ENCODE assay signal across 13 cellular contexts in the genomic region with DNA sequence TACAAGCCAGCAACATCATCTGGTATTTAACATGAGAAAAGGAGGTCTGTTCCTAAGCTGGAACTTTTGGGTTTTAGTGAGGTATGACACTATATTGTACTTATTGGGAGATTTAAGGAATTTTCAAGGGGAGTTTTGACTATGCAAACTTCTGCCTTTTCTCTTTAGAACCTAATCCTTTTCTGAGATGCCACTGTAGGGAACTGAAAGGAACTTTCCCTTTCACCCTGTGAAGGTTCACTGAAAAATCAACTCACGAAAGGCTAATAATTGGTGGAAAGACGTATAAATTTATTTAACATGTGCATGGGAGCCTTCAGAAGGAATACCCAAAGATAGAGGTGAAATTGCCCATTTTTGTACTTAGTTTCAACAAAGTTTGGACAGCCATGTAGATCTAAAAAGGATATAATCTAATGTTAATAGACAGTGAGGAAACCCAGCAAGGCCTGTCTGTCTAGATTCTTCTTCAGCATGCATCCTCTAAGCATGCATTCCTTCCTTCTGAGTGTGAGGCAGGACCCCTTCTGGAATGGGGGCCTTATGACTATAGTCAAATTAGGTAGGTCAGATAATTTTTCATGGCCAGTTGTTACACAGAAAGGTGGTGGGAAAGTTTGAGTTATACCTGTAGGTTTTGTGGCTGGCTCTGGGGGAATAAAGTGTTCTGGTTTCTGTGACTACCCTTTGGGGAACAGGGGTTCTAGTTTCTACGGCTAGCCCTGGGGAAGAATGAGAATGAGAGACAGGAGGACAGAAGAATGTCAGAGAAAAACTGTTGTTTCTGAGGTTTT.
A peak's percentile ranks its signal among the peaks of the same experiment; 100 is the strongest.
DNase-seq lines count a peak whose midpoint lies in the region; ATAC-seq lines count a peak whose summit lies in the region.
"Had no signal": no experiment of that assay in that cellular context is flagged by ENCODE, and none has a peak within 500 bp of the region (broad histone marks: within the 10 kb centered on the region; RNA-seq: fewer than 3 reads in every experiment).

No MANE protein-coding gene starts in this region.

- H3K36me3 Mint-ChIP-seq in activated T-cell treated with anti-CD3 and anti-CD28 coated beads, Interleukin-2, amount 50 U/mL, for 72 hours (ENCODE audit: insufficient read depth in 2 of 2): peaks cover 11 to 21% of the 10 kb centered on the region in 2 donors

- no peak for DNase-seq in activated T-cell treated with anti-CD3 and anti-CD28 coated beads, Interleukin-2, amount 50 U/mL, for 72 hours
- DNase-seq in activated T-cell treated with anti-CD3 and anti-CD28 coated beads for 4 hours (no peak), SHP77 treated with DMSO at 0.1 percent for 48 hours (lab: John Stamatoyannopoulos, UW) (no peak), HUDEP-2 (lab: John Stamatoyannopoulos, UW; ENCODE audit: unreplicated experiment in 76 of 76) (no peak)
- DNase-seq: 8988T; activated CD8-positive, alpha-beta memory T cell treated with anti-CD3 and anti-CD28 coated beads, Interleukin-2, amount 50 U/mL, for 48 hours; Calu3; NCI-H526 treated with DMSO at 0.1 percent for 48 hours; right cardiac atrium had no signal

- H3K27ac Mint-ChIP-seq in activated T-cell treated with anti-CD3 and anti-CD28 coated beads, Interleukin-2, amount 50 U/mL, for 72 hours: peak overlapping the region; percentile 65

- H3K4me3 Mint-ChIP-seq in activated T-cell treated with anti-CD3 and anti-CD28 coated beads, Interleukin-2, amount 50 U/mL, for 72 hours: no peak overlapping the region

- no peaks in the 10 kb centered on the region for H3K27me3 Mint-ChIP-seq in activated T-cell treated with anti-CD3 and anti-CD28 coated beads, Interleukin-2, amount 50 U/mL, for 72 hours (ENCODE audit: low read depth)

- peaks cover 21% of the 10 kb centered on the region for H3K4me1 Mint-ChIP-seq in activated T-cell treated with anti-CD3 and anti-CD28 coated beads, Interleukin-2, amount 50 U/mL, for 72 hours (ENCODE audit: low read depth)

- H3K9me3 Mint-ChIP-seq in activated T-cell treated with anti-CD3 and anti-CD28 coated beads, Interleukin-2, amount 50 U/mL, for 72 hours: peaks cover 11 to 13% of the 10 kb centered on the region in 2 donors

- peak in 1 of 2 donors; percentile 22 for ATAC-seq in activated T-cell treated with anti-CD3 and anti-CD28 coated beads, Interleukin-2, amount 50 U/mL, for 72 hours (replicated peaks in 1 of 2)
- peak; percentile 89 for ATAC-seq in GM21737 (IDR thresholded peaks at IDR 0.05; ENCODE audit: unreplicated experiment)
- peak; percentile 72 for ATAC-seq in HG03571 (IDR thresholded peaks at IDR 0.05; ENCODE audit: unreplicated experiment)
- ATAC-seq in GM18873 (IDR thresholded peaks at IDR 0.05; ENCODE audit: low FRiP score, unreplicated experiment): no peak
- no peak for ATAC-seq in esophagus mucosa
- ATAC-seq: right cardiac atrium had no signal

Comparison
In these comparisons a context has a peak if more than half of its experiments do, and no peak if none do; other contexts are left out.
1. ATAC-seq: peak in GM21737 (single experiment) and HG03571 (single experiment); none in GM18873 (single experiment) and esophagus mucosa (single experiment).